Comparison of ENCODE assay signal across 19 cellular contexts in genomic region chr3:129256270-129256669, GRCh38.
"Had no signal": no experiment of that assay in that cellular context is flagged by ENCODE, and none has a peak within 500 bp of the region (broad histone marks: within the 10 kb centered on the region; RNA-seq: fewer than 3 reads in every experiment).

No MANE protein-coding gene starts in this region.

- H3K27me3 Mint-ChIP-seq: dendritic cell treated with granulocyte-macrophage colony-stimulating factor and Interleukin-4, amounts not matched to agents 40 ng/mL and 50 ng/mL, for 4 days; naive thymus-derived CD8-positive, alpha-beta T cell had no signal

- H3K27ac Mint-ChIP-seq: dendritic cell treated with granulocyte-macrophage colony-stimulating factor and Interleukin-4, amounts not matched to agents 40 ng/mL and 50 ng/mL, for 4 days had no signal

- H3K36me3 ChIP-seq: uterus had no signal

- H3K27ac ChIP-seq: foreskin keratinocyte, parathyroid adenoma, prostate gland, sigmoid colon, skin epidermis, tibial artery, upper lobe of left lung, uterus had no signal

- H3K9me3 Mint-ChIP-seq: dendritic cell treated with granulocyte-macrophage colony-stimulating factor and Interleukin-4, amounts not matched to agents 40 ng/mL and 50 ng/mL, for 4 days; naive thymus-derived CD8-positive, alpha-beta T cell had no signal

- H3K4me3 ChIP-seq: mucosa of descending colon, prostate gland, sigmoid colon, skin epidermis, tibial artery, upper lobe of left lung, uterus had no signal

- DNase-seq: foreskin keratinocyte; hippocampal formation; left colon; mammary epithelial cell; mucosa of descending colon; naive thymus-derived CD8-positive, alpha-beta T cell; occipital lobe; retina; sigmoid colon; stimulated activated CD4-positive, alpha-beta T cell treated with anti-CD3 and anti-CD28 coated beads, Interleukin-2, amount 100 ng/mL, for 24 hours; stimulated activated CD4-positive, alpha-beta T cell treated with anti-CD3 and anti-CD28 coated beads, Interleukin-4, amount 100 ng/mL, for 4 hours; stimulated activated naive CD4-positive, alpha-beta T cell treated with Interleukin-2 at 50 U/mL for 16 hours; tibial artery; upper lobe of left lung; uterus had no signal

- H3K27me3 ChIP-seq: foreskin keratinocyte, sigmoid colon, tibial artery, upper lobe of left lung, uterus had no signal

- ATAC-seq: foreskin keratinocyte; left colon; mucosa of descending colon; naive thymus-derived CD8-positive, alpha-beta T cell had no signal

- H3K4me3 Mint-ChIP-seq: dendritic cell treated with granulocyte-macrophage colony-stimulating factor and Interleukin-4, amounts not matched to agents 40 ng/mL and 50 ng/mL, for 4 days; naive thymus-derived CD8-positive, alpha-beta T cell had no signal

- H3K9me3 ChIP-seq: mucosa of descending colon, prostate gland, sigmoid colon, tibial artery, upper lobe of left lung, uterus had no signal

- H3K4me1 ChIP-seq: foreskin keratinocyte, parathyroid adenoma, uterus had no signal
